In the genomic region with DNA sequence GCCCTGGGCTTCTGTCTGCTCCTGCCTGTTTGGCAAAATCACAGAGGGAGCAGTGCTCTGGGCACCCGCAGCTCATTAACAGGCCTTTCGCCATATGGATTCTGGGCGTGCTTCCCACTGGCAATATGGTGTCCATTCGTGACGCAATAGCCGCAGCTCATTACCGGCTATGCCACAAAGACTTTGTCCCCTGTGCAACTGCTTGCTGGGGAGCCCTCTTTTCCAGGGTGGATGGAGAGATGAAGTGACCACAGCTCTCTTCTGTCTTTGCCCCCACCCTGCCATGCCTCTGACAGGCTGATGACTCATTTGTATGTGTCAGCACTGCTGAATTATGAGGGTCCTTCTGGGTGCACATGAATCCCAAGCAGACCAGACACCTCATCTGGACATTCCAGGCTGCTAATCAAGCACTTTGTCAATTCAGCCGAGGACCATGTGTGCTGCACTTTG, we compare ENCODE assay signal across 15 cellular contexts.
DNase-seq lines count a peak whose midpoint lies in the region; ATAC-seq and TF ChIP-seq lines count a peak whose summit lies in the region.
"Had no signal": no experiment of that assay in that cellular context is flagged by ENCODE, and none has a peak within 500 bp of the region (broad histone marks: within the 10 kb centered on the region; RNA-seq: fewer than 3 reads in every experiment).

No MANE protein-coding gene starts in this region.

- H3K18ac ChIP-seq in mesenchymal stem cell (ENCODE audit: low read depth in 1 of 2, low read length in 2 of 2): peak overlapping the region in 1 of 2 experiments; percentile 35

- H2AFZ ChIP-seq in mesenchymal stem cell (ENCODE audit: low read depth, low read length): no peak overlapping the region

- no peak overlapping the region for H3K27ac Mint-ChIP-seq in T-cell
- H3K27ac Mint-ChIP-seq: activated CD8-positive, alpha-beta T cell treated with anti-CD3 and anti-CD28 coated beads, Interleukin-2, amount 10 ng/mL, durations not matched to agents 7 days and 5 days; activated naive CD8-positive, alpha-beta T cell; naive thymus-derived CD4-positive, alpha-beta T cell; T-helper 1 cell treated with Interleukin-12 subunit alpha and Interleukin-12 subunit beta and Interleukin-4 antibody, amounts not matched to agents 30 μg/mL and 1 μg/mL, for 36 hours had no signal

- H2BK5ac ChIP-seq in mesenchymal stem cell (ENCODE audit: low read depth, low read length, poor library complexity, severe bottlenecking): no peak overlapping the region

- no peak overlapping the region for H3K4me3 Mint-ChIP-seq in T-cell
- H3K4me3 Mint-ChIP-seq: activated CD8-positive, alpha-beta T cell treated with anti-CD3 and anti-CD28 coated beads, Interleukin-2, amount 10 ng/mL, durations not matched to agents 7 days and 5 days; activated naive CD8-positive, alpha-beta T cell; naive thymus-derived CD4-positive, alpha-beta T cell; T-helper 1 cell treated with Interleukin-12 subunit alpha and Interleukin-12 subunit beta and Interleukin-4 antibody, amounts not matched to agents 30 μg/mL and 1 μg/mL, for 36 hours had no signal

- no peaks in the 10 kb centered on the region for H3K9me3 ChIP-seq in MG63
- peaks cover 2% of the 10 kb centered on the region for H3K9me3 ChIP-seq in mesenchymal stem cell (ENCODE audit: control insufficient read depth, low read length)
- H3K9me3 ChIP-seq: tibial nerve had no signal

- H3K9me3 Mint-ChIP-seq in T-cell: no peaks in the 10 kb centered on the region
- H3K9me3 Mint-ChIP-seq: T-helper 1 cell treated with Interleukin-12 subunit alpha and Interleukin-12 subunit beta and Interleukin-4 antibody, amounts not matched to agents 30 μg/mL and 1 μg/mL, for 36 hours had no signal

- no peaks in the 10 kb centered on the region for H3K27me3 ChIP-seq in BJ (ENCODE audit: control insufficient read depth, insufficient read depth, low read length)
- no peaks in the 10 kb centered on the region for H3K27me3 ChIP-seq in MG63
- H3K27me3 ChIP-seq in mesenchymal stem cell (ENCODE audit: control insufficient read depth in 1 of 2, insufficient read depth in 1 of 2, low read length in 2 of 2): peaks cover 0 to 10% of the 10 kb centered on the region in 2 experiments
- H3K27me3 ChIP-seq: tibial nerve had no signal

- H3K4me1 ChIP-seq in mesenchymal stem cell (ENCODE audit: control insufficient read depth, insufficient read depth, low read depth, low read length): peaks cover 10% of the 10 kb centered on the region
- H3K4me1 ChIP-seq: tibial nerve had no signal

- H3K36me3 ChIP-seq in BJ (ENCODE audit: control insufficient read depth, insufficient read depth, low read length) (no peaks in the 10 kb centered on the region), MG63 (no peaks in the 10 kb centered on the region), mesenchymal stem cell (ENCODE audit: control insufficient read depth in 1 of 2, insufficient read depth in 2 of 2, low read depth in 1 of 2, low read length in 2 of 2) (no peaks in the 10 kb centered on the region)
- H3K36me3 ChIP-seq: tibial nerve had no signal

- no peaks in the 10 kb centered on the region for H3K36me3 Mint-ChIP-seq in T-cell
- H3K36me3 Mint-ChIP-seq: activated naive CD8-positive, alpha-beta T cell; naive thymus-derived CD4-positive, alpha-beta T cell had no signal

- no peak overlapping the region for H3K4me2 ChIP-seq in mesenchymal stem cell (ENCODE audit: low read length, poor library complexity, severe bottlenecking)

- no peak overlapping the region for H2BK12ac ChIP-seq in mesenchymal stem cell (ENCODE audit: low read length in 2 of 2)

- no peaks in the 10 kb centered on the region for H3K27me3 Mint-ChIP-seq in T-cell

- H3K23ac ChIP-seq in mesenchymal stem cell (ENCODE audit: low read length in 2 of 2): no peak overlapping the region

- H3K4me3 ChIP-seq in BJ (ENCODE audit: low read depth, low read length) (no peak overlapping the region), MG63 (no peak overlapping the region), mesenchymal stem cell (ENCODE audit: insufficient read depth in 1 of 2, low read depth in 1 of 2, low read length in 2 of 2) (no peak overlapping the region)
- H3K4me3 ChIP-seq: skin epidermis, tibial nerve had no signal

- ATAC-seq in T-cell (replicated peaks in 1 of 4) (no peak), HG02623 (IDR thresholded peaks at IDR 0.05; ENCODE audit: unreplicated experiment) (no peak)
- ATAC-seq: activated CD8-positive, alpha-beta T cell treated with anti-CD3 and anti-CD28 coated beads, Interleukin-2, amount 10 ng/mL, durations not matched to agents 7 days and 5 days; naive thymus-derived CD4-positive, alpha-beta T cell had no signal

- H2BK120ac ChIP-seq in mesenchymal stem cell (ENCODE audit: low read depth, low read length): no peak overlapping the region

- no peak overlapping the region for H2BK15ac ChIP-seq in mesenchymal stem cell (ENCODE audit: low read depth, poor library complexity, severe bottlenecking)

- H2AK5ac ChIP-seq in mesenchymal stem cell (ENCODE audit: low read length, severe bottlenecking): no peak overlapping the region

- H3K4me1 Mint-ChIP-seq in T-cell: no peaks in the 10 kb centered on the region
- H3K4me1 Mint-ChIP-seq: naive thymus-derived CD4-positive, alpha-beta T cell had no signal

- peak; percentile 78 for DNase-seq in BJ (ENCODE audit: low read depth)
- peak; percentile 67 for DNase-seq in MG63
- DNase-seq in cerebellar cortex (ENCODE audit: low spot score): peak; percentile 85
- DNase-seq in mesenchymal stem cell: peak; percentile 84
- no peak for DNase-seq in NCI-H82 treated with DMSO at 0.1 percent for 48 hours (lab: John Stamatoyannopoulos, UW; ENCODE audit: unreplicated experiment)
- no peak for DNase-seq in nucleus accumbens (lab: John Stamatoyannopoulos, UW)
- no peak for DNase-seq in T-cell
- DNase-seq: activated CD8-positive, alpha-beta T cell treated with anti-CD3 and anti-CD28 coated beads, Interleukin-2, amount 10 ng/mL, durations not matched to agents 7 days and 5 days; naive thymus-derived CD4-positive, alpha-beta T cell; NCI-H1105 had no signal

- POLR2A ChIA-PET in BJ (lab: Charles Lee): interaction anchor here (0.8 kb wide), 1 partner anchor 16 kb away, joined by 3 read pairs; no protein-coding TSS in a partner anchor
- POLR2A ChIA-PET in T-cell (lab: Charles Lee): no interaction called here

- TF ChIP-seq CTCF in BJ (IDR thresholded peaks at IDR 0.05; ENCODE audit: insufficient read depth, low read depth, low read length): no peak

- no peak overlapping the region for H3K27ac ChIP-seq in mesenchymal stem cell (ENCODE audit: low read length, poor library complexity, severe bottlenecking)
- H3K27ac ChIP-seq: tibial nerve had no signal

- CTCF ChIA-PET in BJ (lab: Yijun Ruan, JAX): interaction anchor here (0.7 to 1.6 kb wide), 4 partner anchors 10 to 79 kb away, joined by 3 to 5 read pairs (median 4); no protein-coding TSS in a partner anchor
- CTCF ChIA-PET in T-cell (lab: Charles Lee): interaction anchor here in 1 of 2 donors (0.5 kb wide), 2 partner anchors 18 to 1009 kb away, joined by 3 read pairs; no protein-coding TSS in a partner anchor

- no peaks in the 10 kb centered on the region for H3K79me1 ChIP-seq in mesenchymal stem cell (replicated peaks; ENCODE audit: low read length, poor library complexity, severe bottlenecking)

- no peak overlapping the region for H3K4ac ChIP-seq in mesenchymal stem cell (ENCODE audit: low read depth in 1 of 2, low read length in 2 of 2)

- H3K14ac ChIP-seq in mesenchymal stem cell (ENCODE audit: low read length in 2 of 2): no peak overlapping the region

- peak overlapping the region; percentile 12 for H4K91ac ChIP-seq in mesenchymal stem cell (ENCODE audit: low read length)

- no peak overlapping the region for H4K8ac ChIP-seq in mesenchymal stem cell (ENCODE audit: low read length)

- no peak overlapping the region for H3K9ac ChIP-seq in mesenchymal stem cell (ENCODE audit: low read length)

- WGBS in mesenchymal stem cell: 60% methylated on average over 8 of the region's 8 CpGs

Comparison
In these comparisons a context has a peak if more than half of its experiments do, and no peak if none do; other contexts are left out.
1. DNase-seq: peak in BJ (single experiment), MG63 (single experiment), cerebellar cortex (single experiment) and mesenchymal stem cell (single experiment); none in NCI-H82 treated with DMSO at 0.1 percent for 48 hours (single experiment), nucleus accumbens (0 of 56) and T-cell (0 of 34).